In the genomic region with DNA sequence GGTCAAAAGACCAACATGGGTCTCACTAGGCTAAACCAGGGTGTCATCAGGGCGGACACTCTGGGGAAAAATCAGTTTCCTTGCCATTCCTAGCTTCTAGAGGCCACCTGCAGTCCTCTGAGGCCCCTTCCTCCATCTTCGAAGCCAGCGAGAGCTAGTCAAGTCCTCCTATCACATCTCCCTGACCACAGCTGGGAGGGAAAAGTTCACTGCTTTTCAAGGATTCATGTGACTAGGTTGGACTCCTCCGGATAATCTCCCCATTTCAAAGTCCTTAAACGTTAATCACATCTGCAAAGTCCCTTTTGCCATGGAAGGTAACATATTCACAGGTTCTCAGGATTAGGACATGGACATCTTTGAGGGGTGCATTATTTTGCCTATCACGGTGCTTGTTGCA, we compare ENCODE assay signal across 23 cellular contexts.
"Had no signal": no experiment of that assay in that cellular context is flagged by ENCODE, and none has a peak within 500 bp of the region (broad histone marks: within the 10 kb centered on the region; RNA-seq: fewer than 3 reads in every experiment).

No MANE protein-coding gene starts in this region.

- H3K36me3 Mint-ChIP-seq: naive B cell; natural killer cell treated with Interleukin-12 subunit alpha and Interleukin-12 subunit beta and Interleukin-15 and Interleukin-18, amount 100 ng/mL, for 72 hours; neural progenitor cell had no signal

- H3K4me2 ChIP-seq: neural progenitor cell had no signal

- DNase-seq: dorsolateral prefrontal cortex; effector CD4-positive, alpha-beta T cell; kidney; left lung; mesenchymal stem cell; mucosa of descending colon; naive B cell; right cardiac atrium; stimulated activated CD4-positive, alpha-beta T cell treated with anti-CD3 and anti-CD28 coated beads, Interleukin-15, amount 100 ng/mL, for 24 hours; stimulated activated CD4-positive, alpha-beta T cell treated with anti-CD3 and anti-CD28 coated beads, Interleukin-2, amount 100 ng/mL, for 48 hours; stimulated activated naive CD4-positive, alpha-beta T cell; stimulated activated naive CD8-positive, alpha-beta T cell treated with anti-CD3 and anti-CD28 coated beads, Interleukin-15, amount 100 ng/mL, for 72 hours; transverse colon had no signal

- H3K4me1 ChIP-seq: neural progenitor cell, parathyroid adenoma, prostate gland, vagina had no signal

- H3K9me3 ChIP-seq: left lung, mucosa of descending colon, prostate gland, suprapubic skin, transverse colon, vagina had no signal

- H2AFZ ChIP-seq: neural progenitor cell, parathyroid adenoma had no signal

- H3K27ac Mint-ChIP-seq: mesothelial cell of epicardium; naive B cell; natural killer cell treated with Interleukin-12 subunit alpha and Interleukin-12 subunit beta and Interleukin-15 and Interleukin-18, amount 100 ng/mL, for 72 hours; neural progenitor cell; stimulated activated naive CD8-positive, alpha-beta T cell treated with anti-CD3 and anti-CD28 coated beads, Interleukin-15, amount 100 ng/mL, for 72 hours had no signal

- H3K79me2 ChIP-seq: parathyroid adenoma had no signal

- H3K27me3 ChIP-seq: dorsolateral prefrontal cortex, left lung, neural progenitor cell, suprapubic skin, transverse colon, vagina had no signal

- H3K9me3 Mint-ChIP-seq: mesothelial cell of epicardium; naive B cell; natural killer cell treated with Interleukin-12 subunit alpha and Interleukin-12 subunit beta and Interleukin-15 and Interleukin-18, amount 100 ng/mL, for 72 hours; neural progenitor cell; stimulated activated naive CD8-positive, alpha-beta T cell treated with anti-CD3 and anti-CD28 coated beads, Interleukin-15, amount 100 ng/mL, for 72 hours had no signal

- H3K27ac ChIP-seq: dorsolateral prefrontal cortex, left lung, neural progenitor cell, parathyroid adenoma, prostate gland, skin epidermis, suprapubic skin, vagina had no signal

- H3K4me1 Mint-ChIP-seq: neural progenitor cell had no signal

- FAIRE-seq: colon, frontal cortex, kidney had no signal

- H3K36me3 ChIP-seq: left lung, neural progenitor cell, prostate gland, suprapubic skin, transverse colon, vagina had no signal

- H3K4me3 ChIP-seq: dorsolateral prefrontal cortex, left lung, mucosa of descending colon, neural progenitor cell, prostate gland, skin epidermis, suprapubic skin, transverse colon, vagina had no signal

- H3K4me3 Mint-ChIP-seq: mesothelial cell of epicardium; naive B cell; natural killer cell treated with Interleukin-12 subunit alpha and Interleukin-12 subunit beta and Interleukin-15 and Interleukin-18, amount 100 ng/mL, for 72 hours; neural progenitor cell; stimulated activated naive CD8-positive, alpha-beta T cell treated with anti-CD3 and anti-CD28 coated beads, Interleukin-15, amount 100 ng/mL, for 72 hours had no signal
